Comparison of ENCODE assay signal across 7 cellular contexts in genomic region chr6:142856857-142857608, GRCh38.
DNase-seq lines count a peak whose midpoint lies in the region; ATAC-seq and TF ChIP-seq lines count a peak whose summit lies in the region.

No MANE protein-coding gene starts in this region.

- H3K4me1 ChIP-seq in esophagus muscularis mucosa (peaks cover 0 to 55% (median 37%) of the 10 kb centered on the region in 4 donors), vagina (peaks cover 14% of the 10 kb centered on the region)

- H3K4me3 ChIP-seq in esophagus muscularis mucosa, result no peak overlapping the region
- H3K4me3 ChIP-seq in vagina, result no peak overlapping the region

- intact Hi-C loops in activated T-helper 2 cell treated with anti-CD3 and anti-CD28 coated beads, Interferon-gamma antibody, Interleukin-2, Interleukin-4, amounts not matched to agents 10 μg/mL and 5 μg/mL and 100 μg/mL, durations not matched to agents 14 hours and 24 hours and 36 hours (cut with micrococcal nuclease), result loop anchor here (1.0 to 10.0 kb wide), 7 partner anchors 11 to 688 kb away; no protein-coding TSS in a partner anchor
- intact Hi-C loops in esophagus muscularis mucosa (cut with DNase I) (no loop called here), vagina (cut with DNase I) (no loop called here)

- no peaks in the 10 kb centered on the region for H3K9me3 Mint-ChIP-seq in activated T-helper 2 cell treated with anti-CD3 and anti-CD28 coated beads, Interferon-gamma antibody, Interleukin-2, Interleukin-4, amounts not matched to agents 10 μg/mL and 5 μg/mL and 100 μg/mL, durations not matched to agents 14 hours and 24 hours and 36 hours
- H3K9me3 Mint-ChIP-seq in stimulated activated naive CD8-positive, alpha-beta T cell treated with anti-CD3 and anti-CD28 coated beads, Interleukin-15, Interleukin-2, amounts not matched to agents 100 ng/mL and 50 ng/mL, for 24 hours, result no peaks in the 10 kb centered on the region

- H3K27me3 ChIP-seq in esophagus muscularis mucosa, result no peaks in the 10 kb centered on the region
- H3K27me3 ChIP-seq in vagina, result no peaks in the 10 kb centered on the region

- H3K9me3 ChIP-seq in esophagus muscularis mucosa, result no peaks in the 10 kb centered on the region
- no peaks in the 10 kb centered on the region for H3K9me3 ChIP-seq in vagina

- TF ChIP-seq POLR2A in esophagus muscularis mucosa (IDR thresholded peaks at IDR 0.05; ENCODE audit: low read depth) (no peak), vagina (IDR thresholded peaks at IDR 0.05) (no peak)

- no peak for DNase-seq in activated T-helper 2 cell treated with anti-CD3 and anti-CD28 coated beads, Interferon-gamma antibody, Interleukin-2, Interleukin-4, amounts not matched to agents 10 μg/mL and 5 μg/mL and 100 μg/mL, durations not matched to agents 14 hours and 24 hours and 36 hours (ENCODE audit: low spot score)
- DNase-seq in esophagus muscularis mucosa (ENCODE audit: extremely low spot score) (no peak), vagina (ENCODE audit: extremely low spot score in 2 of 2) (no peak), SKM-1 treated with dmso at 0.1 percent for 144 hours (lab: John Stamatoyannopoulos, UW; ENCODE audit: unreplicated experiment) (no peak)

- no peaks in the 10 kb centered on the region for H3K27me3 Mint-ChIP-seq in activated T-helper 2 cell treated with anti-CD3 and anti-CD28 coated beads, Interferon-gamma antibody, Interleukin-2, Interleukin-4, amounts not matched to agents 10 μg/mL and 5 μg/mL and 100 μg/mL, durations not matched to agents 14 hours and 24 hours and 36 hours (ENCODE audit: low read depth)
- H3K27me3 Mint-ChIP-seq in stimulated activated naive CD8-positive, alpha-beta T cell treated with anti-CD3 and anti-CD28 coated beads, Interleukin-15, Interleukin-2, amounts not matched to agents 100 ng/mL and 50 ng/mL, for 24 hours, result no peaks in the 10 kb centered on the region

- peak; percentile 66 for ATAC-seq in GM19397 (IDR thresholded peaks at IDR 0.05; ENCODE audit: unreplicated experiment)
- ATAC-seq in HG03066 (IDR thresholded peaks at IDR 0.05; ENCODE audit: low read depth, unreplicated experiment), result peak; percentile 58

- H3K27ac ChIP-seq in esophagus muscularis mucosa (replicated peaks in 1 of 4) (no peak overlapping the region), vagina (no peak overlapping the region)

- no peak for TF ChIP-seq CTCF in esophagus muscularis mucosa (IDR thresholded peaks at IDR 0.05)
- no peak for TF ChIP-seq CTCF in vagina (IDR thresholded peaks at IDR 0.05)

- peaks cover 50% of the 10 kb centered on the region for H3K36me3 Mint-ChIP-seq in activated T-helper 2 cell treated with anti-CD3 and anti-CD28 coated beads, Interferon-gamma antibody, Interleukin-2, Interleukin-4, amounts not matched to agents 10 μg/mL and 5 μg/mL and 100 μg/mL, durations not matched to agents 14 hours and 24 hours and 36 hours (ENCODE audit: low read depth)
- H3K36me3 Mint-ChIP-seq in stimulated activated naive CD8-positive, alpha-beta T cell treated with anti-CD3 and anti-CD28 coated beads, Interleukin-15, Interleukin-2, amounts not matched to agents 100 ng/mL and 50 ng/mL, for 24 hours (ENCODE audit: low read depth), result peaks cover 44% of the 10 kb centered on the region

- no peak for TF ChIP-seq EP300 in esophagus muscularis mucosa (IDR thresholded peaks at IDR 0.05)

- H3K36me3 ChIP-seq in esophagus muscularis mucosa, result no peaks in the 10 kb centered on the region
- H3K36me3 ChIP-seq in vagina, result no peaks in the 10 kb centered on the region

- H3K4me1 Mint-ChIP-seq in activated T-helper 2 cell treated with anti-CD3 and anti-CD28 coated beads, Interferon-gamma antibody, Interleukin-2, Interleukin-4, amounts not matched to agents 10 μg/mL and 5 μg/mL and 100 μg/mL, durations not matched to agents 14 hours and 24 hours and 36 hours (ENCODE audit: low read depth), result peaks cover 81% of the 10 kb centered on the region
- H3K4me1 Mint-ChIP-seq in stimulated activated naive CD8-positive, alpha-beta T cell treated with anti-CD3 and anti-CD28 coated beads, Interleukin-15, Interleukin-2, amounts not matched to agents 100 ng/mL and 50 ng/mL, for 24 hours (ENCODE audit: low read depth), result peaks cover 96% of the 10 kb centered on the region

- 77% methylated on average over 12 of the region's 12 CpGs for WGBS in esophagus muscularis mucosa

- peak overlapping the region; percentile 75 for H3K4me3 Mint-ChIP-seq in activated T-helper 2 cell treated with anti-CD3 and anti-CD28 coated beads, Interferon-gamma antibody, Interleukin-2, Interleukin-4, amounts not matched to agents 10 μg/mL and 5 μg/mL and 100 μg/mL, durations not matched to agents 14 hours and 24 hours and 36 hours (ENCODE audit: low read depth)
- H3K4me3 Mint-ChIP-seq in stimulated activated naive CD8-positive, alpha-beta T cell treated with anti-CD3 and anti-CD28 coated beads, Interleukin-15, Interleukin-2, amounts not matched to agents 100 ng/mL and 50 ng/mL, for 24 hours, result peak overlapping the region; percentile 72

- peak overlapping the region; percentile 93 for H3K27ac Mint-ChIP-seq in activated T-helper 2 cell treated with anti-CD3 and anti-CD28 coated beads, Interferon-gamma antibody, Interleukin-2, Interleukin-4, amounts not matched to agents 10 μg/mL and 5 μg/mL and 100 μg/mL, durations not matched to agents 14 hours and 24 hours and 36 hours
- H3K27ac Mint-ChIP-seq in stimulated activated naive CD8-positive, alpha-beta T cell treated with anti-CD3 and anti-CD28 coated beads, Interleukin-15, Interleukin-2, amounts not matched to agents 100 ng/mL and 50 ng/mL, for 24 hours, result peak overlapping the region; percentile 95
